Comparison of ENCODE assay signal across 1 cellular context in the genomic region with DNA sequence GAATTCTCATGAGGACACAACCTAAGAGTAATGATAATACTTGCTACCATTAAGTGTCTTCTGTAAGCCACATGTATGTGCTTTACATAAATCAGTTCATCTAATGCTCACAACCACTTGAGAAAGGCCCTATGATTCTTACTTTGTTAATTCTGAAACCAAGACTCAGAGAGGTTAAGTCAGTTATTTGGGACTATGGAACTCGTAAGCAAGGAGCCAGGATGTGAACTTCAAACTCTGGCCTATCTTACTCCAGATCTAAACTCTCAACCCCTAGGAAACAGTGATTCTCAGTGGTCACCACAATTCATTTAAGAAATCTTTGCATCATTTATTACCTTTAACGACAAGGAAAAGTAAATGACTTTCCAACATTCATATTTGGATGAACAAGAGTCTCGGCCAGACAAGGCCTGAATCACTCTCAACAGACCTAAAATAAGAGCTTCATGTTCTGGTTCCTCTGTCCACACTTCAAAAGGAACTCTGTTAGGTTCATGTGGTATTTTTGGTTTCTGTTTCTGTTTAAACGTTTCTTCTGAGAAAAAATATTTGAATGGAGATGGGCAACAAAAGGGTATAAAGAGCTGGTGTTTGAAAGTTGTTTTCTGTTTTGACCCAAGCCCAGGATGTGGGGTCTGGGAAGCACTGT.
TF ChIP-seq lines count a peak whose summit lies in the region.

No MANE protein-coding gene starts in this region.

TF ChIP-seq in GM12878, 131 proteins besides CTCF, POLR2A, EP300 and RAD21 (continues in another document):
- TF ChIP-seq, protein P1, sequence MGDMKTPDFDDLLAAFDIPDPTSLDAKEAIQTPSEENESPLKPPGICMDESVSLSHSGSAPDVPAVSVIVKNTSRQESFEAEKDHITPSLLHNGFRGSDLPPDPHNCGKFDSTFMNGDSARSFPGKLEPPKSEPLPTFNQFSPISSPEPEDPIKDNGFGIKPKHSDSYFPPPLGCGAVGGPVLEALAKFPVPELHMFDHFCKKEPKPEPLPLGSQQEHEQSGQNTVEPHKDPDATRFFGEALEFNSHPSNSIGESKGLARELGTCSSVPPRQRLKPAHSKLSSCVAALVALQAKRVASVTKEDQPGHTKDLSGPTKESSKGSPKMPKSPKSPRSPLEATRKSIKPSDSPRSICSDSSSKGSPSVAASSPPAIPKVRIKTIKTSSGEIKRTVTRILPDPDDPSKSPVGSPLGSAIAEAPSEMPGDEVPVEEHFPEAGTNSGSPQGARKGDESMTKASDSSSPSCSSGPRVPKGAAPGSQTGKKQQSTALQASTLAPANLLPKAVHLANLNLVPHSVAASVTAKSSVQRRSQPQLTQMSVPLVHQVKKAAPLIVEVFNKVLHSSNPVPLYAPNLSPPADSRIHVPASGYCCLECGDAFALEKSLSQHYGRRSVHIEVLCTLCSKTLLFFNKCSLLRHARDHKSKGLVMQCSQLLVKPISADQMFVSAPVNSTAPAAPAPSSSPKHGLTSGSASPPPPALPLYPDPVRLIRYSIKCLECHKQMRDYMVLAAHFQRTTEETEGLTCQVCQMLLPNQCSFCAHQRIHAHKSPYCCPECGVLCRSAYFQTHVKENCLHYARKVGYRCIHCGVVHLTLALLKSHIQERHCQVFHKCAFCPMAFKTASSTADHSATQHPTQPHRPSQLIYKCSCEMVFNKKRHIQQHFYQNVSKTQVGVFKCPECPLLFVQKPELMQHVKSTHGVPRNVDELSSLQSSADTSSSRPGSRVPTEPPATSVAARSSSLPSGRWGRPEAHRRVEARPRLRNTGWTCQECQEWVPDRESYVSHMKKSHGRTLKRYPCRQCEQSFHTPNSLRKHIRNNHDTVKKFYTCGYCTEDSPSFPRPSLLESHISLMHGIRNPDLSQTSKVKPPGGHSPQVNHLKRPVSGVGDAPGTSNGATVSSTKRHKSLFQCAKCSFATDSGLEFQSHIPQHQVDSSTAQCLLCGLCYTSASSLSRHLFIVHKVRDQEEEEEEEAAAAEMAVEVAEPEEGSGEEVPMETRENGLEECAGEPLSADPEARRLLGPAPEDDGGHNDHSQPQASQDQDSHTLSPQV (IDR thresholded peaks at IDR 0.05) = no peak
- TF ChIP-seq, protein P2, sequence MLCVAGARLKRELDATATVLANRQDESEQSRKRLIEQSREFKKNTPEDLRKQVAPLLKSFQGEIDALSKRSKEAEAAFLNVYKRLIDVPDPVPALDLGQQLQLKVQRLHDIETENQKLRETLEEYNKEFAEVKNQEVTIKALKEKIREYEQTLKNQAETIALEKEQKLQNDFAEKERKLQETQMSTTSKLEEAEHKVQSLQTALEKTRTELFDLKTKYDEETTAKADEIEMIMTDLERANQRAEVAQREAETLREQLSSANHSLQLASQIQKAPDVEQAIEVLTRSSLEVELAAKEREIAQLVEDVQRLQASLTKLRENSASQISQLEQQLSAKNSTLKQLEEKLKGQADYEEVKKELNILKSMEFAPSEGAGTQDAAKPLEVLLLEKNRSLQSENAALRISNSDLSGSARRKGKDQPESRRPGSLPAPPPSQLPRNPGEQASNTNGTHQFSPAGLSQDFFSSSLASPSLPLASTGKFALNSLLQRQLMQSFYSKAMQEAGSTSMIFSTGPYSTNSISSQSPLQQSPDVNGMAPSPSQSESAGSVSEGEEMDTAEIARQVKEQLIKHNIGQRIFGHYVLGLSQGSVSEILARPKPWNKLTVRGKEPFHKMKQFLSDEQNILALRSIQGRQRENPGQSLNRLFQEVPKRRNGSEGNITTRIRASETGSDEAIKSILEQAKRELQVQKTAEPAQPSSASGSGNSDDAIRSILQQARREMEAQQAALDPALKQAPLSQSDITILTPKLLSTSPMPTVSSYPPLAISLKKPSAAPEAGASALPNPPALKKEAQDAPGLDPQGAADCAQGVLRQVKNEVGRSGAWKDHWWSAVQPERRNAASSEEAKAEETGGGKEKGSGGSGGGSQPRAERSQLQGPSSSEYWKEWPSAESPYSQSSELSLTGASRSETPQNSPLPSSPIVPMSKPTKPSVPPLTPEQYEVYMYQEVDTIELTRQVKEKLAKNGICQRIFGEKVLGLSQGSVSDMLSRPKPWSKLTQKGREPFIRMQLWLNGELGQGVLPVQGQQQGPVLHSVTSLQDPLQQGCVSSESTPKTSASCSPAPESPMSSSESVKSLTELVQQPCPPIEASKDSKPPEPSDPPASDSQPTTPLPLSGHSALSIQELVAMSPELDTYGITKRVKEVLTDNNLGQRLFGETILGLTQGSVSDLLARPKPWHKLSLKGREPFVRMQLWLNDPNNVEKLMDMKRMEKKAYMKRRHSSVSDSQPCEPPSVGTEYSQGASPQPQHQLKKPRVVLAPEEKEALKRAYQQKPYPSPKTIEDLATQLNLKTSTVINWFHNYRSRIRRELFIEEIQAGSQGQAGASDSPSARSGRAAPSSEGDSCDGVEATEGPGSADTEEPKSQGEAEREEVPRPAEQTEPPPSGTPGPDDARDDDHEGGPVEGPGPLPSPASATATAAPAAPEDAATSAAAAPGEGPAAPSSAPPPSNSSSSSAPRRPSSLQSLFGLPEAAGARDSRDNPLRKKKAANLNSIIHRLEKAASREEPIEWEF (IDR thresholded peaks at IDR 0.05; ENCODE audit: insufficient replicate concordance, low read depth, low read length) = no peak
- TF ChIP-seq, protein P3, sequence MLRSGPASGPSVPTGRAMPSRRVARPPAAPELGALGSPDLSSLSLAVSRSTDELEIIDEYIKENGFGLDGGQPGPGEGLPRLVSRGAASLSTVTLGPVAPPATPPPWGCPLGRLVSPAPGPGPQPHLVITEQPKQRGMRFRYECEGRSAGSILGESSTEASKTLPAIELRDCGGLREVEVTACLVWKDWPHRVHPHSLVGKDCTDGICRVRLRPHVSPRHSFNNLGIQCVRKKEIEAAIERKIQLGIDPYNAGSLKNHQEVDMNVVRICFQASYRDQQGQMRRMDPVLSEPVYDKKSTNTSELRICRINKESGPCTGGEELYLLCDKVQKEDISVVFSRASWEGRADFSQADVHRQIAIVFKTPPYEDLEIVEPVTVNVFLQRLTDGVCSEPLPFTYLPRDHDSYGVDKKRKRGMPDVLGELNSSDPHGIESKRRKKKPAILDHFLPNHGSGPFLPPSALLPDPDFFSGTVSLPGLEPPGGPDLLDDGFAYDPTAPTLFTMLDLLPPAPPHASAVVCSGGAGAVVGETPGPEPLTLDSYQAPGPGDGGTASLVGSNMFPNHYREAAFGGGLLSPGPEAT (IDR thresholded peaks at IDR 0.05; ENCODE audit: low read depth) = 0 out of 2 replicates have a peak, but pooled peaks have one; percentile 27
- TF ChIP-seq, protein P4, sequence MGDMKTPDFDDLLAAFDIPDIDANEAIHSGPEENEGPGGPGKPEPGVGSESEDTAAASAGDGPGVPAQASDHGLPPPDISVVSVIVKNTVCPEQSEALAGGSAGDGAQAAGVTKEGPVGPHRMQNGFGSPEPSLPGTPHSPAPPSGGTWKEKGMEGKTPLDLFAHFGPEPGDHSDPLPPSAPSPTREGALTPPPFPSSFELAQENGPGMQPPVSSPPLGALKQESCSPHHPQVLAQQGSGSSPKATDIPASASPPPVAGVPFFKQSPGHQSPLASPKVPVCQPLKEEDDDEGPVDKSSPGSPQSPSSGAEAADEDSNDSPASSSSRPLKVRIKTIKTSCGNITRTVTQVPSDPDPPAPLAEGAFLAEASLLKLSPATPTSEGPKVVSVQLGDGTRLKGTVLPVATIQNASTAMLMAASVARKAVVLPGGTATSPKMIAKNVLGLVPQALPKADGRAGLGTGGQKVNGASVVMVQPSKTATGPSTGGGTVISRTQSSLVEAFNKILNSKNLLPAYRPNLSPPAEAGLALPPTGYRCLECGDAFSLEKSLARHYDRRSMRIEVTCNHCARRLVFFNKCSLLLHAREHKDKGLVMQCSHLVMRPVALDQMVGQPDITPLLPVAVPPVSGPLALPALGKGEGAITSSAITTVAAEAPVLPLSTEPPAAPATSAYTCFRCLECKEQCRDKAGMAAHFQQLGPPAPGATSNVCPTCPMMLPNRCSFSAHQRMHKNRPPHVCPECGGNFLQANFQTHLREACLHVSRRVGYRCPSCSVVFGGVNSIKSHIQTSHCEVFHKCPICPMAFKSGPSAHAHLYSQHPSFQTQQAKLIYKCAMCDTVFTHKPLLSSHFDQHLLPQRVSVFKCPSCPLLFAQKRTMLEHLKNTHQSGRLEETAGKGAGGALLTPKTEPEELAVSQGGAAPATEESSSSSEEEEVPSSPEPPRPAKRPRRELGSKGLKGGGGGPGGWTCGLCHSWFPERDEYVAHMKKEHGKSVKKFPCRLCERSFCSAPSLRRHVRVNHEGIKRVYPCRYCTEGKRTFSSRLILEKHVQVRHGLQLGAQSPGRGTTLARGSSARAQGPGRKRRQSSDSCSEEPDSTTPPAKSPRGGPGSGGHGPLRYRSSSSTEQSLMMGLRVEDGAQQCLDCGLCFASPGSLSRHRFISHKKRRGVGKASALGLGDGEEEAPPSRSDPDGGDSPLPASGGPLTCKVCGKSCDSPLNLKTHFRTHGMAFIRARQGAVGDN (IDR thresholded peaks at IDR 0.05) = peak; percentile 91
- TF ChIP-seq CREB1 (IDR thresholded peaks at IDR 0.05; ENCODE audit: low read depth) (0 out of 2 replicates have a peak, but pooled peaks have one; percentile 26), CEBPB (IDR thresholded peaks at IDR 0.05; ENCODE audit: borderline replicate concordance in 1 of 2, low read depth in 2 of 2, low read length in 2 of 2) (peak in 1 of 2 experiments; percentile 64; a peak in 1 of 4 replicates), NFIC (IDR thresholded peaks at IDR 0.05; ENCODE audit: low read depth, low read length) (peak; percentile 75; the same call in 1 of the 2 replicates), HCFC1 (IDR thresholded peaks at IDR 0.05; ENCODE audit: low read length) (no peak), TCF7 (IDR thresholded peaks at IDR 0.05; ENCODE audit: borderline replicate concordance) (peak; percentile 71), IKZF2 (IDR thresholded peaks at IDR 0.05) (peak; percentile 49 to 60; a peak in 3 of 4 replicates), IKZF1 (conservative IDR thresholded peaks at IDR 0.05) (peak; percentile 40; the same call in 1 of the 2 replicates), ZNF24 (IDR thresholded peaks at IDR 0.05) (0 out of 2 replicates have a peak, but pooled peaks have one; percentile 50), CBFB (IDR thresholded peaks at IDR 0.05; ENCODE audit: low read depth) (0 out of 2 replicates have a peak, but pooled peaks have one; percentile 28), SPI1 (IDR thresholded peaks at IDR 0.05; ENCODE audit: borderline replicate concordance, insufficient read depth, low read depth, low read length) (0 out of 2 replicates have a peak, but pooled peaks have one; percentile 3), JUNB (IDR thresholded peaks at IDR 0.05) (peak; percentile 44), BMI1 (IDR thresholded peaks at IDR 0.05; ENCODE audit: borderline replicate concordance) (no peak), MTA2 (IDR thresholded peaks at IDR 0.05; ENCODE audit: low read depth) (0 out of 2 replicates have a peak, but pooled peaks have one; percentile 36), TCF3 (IDR thresholded peaks at IDR 0.05; ENCODE audit: borderline replicate concordance, insufficient read depth, low read depth, low read length) (no peak), MTA3 (IDR thresholded peaks at IDR 0.05; ENCODE audit: borderline replicate concordance, low read length) (peak; percentile 81; the same call in 1 of the 2 replicates), RUNX3 (IDR thresholded peaks at IDR 0.05; ENCODE audit: low read length) (peak; percentile 76), ETV6 (conservative IDR thresholded peaks at IDR 0.05 in 1 of 2, IDR thresholded peaks at IDR 0.05 in 1 of 2; ENCODE audit: borderline replicate concordance in 1 of 2, low read depth in 1 of 2) (peak in 1 of 2 experiments; percentile 24; a peak in 1 of 4 replicates), DPF2 (IDR thresholded peaks at IDR 0.05) (0 out of 2 replicates have a peak, but pooled peaks have one; percentile 45), MEF2B (IDR thresholded peaks at IDR 0.05; ENCODE audit: partially characterized antibody, poor library complexity, severe bottlenecking) (peak; percentile 20), FOXM1 (IDR thresholded peaks at IDR 0.05; ENCODE audit: low read depth, low read length) (peak; percentile 66; the same call in 1 of the 2 replicates), PML (IDR thresholded peaks at IDR 0.05; ENCODE audit: low read length) (no peak), RCOR1 (conservative IDR thresholded peaks at IDR 0.05; ENCODE audit: low read depth, low read length) (no peak), CBX5 (IDR thresholded peaks at IDR 0.05; ENCODE audit: low read depth) (0 out of 2 replicates have a peak, but pooled peaks have one; percentile 26), EED (IDR thresholded peaks at IDR 0.05; ENCODE audit: low read depth) (peak; percentile 56), CHD2 (IDR thresholded peaks at IDR 0.05; ENCODE audit: borderline replicate concordance, low read depth, low read length) (no peak)
- TF ChIP-seq, protein P5, sequence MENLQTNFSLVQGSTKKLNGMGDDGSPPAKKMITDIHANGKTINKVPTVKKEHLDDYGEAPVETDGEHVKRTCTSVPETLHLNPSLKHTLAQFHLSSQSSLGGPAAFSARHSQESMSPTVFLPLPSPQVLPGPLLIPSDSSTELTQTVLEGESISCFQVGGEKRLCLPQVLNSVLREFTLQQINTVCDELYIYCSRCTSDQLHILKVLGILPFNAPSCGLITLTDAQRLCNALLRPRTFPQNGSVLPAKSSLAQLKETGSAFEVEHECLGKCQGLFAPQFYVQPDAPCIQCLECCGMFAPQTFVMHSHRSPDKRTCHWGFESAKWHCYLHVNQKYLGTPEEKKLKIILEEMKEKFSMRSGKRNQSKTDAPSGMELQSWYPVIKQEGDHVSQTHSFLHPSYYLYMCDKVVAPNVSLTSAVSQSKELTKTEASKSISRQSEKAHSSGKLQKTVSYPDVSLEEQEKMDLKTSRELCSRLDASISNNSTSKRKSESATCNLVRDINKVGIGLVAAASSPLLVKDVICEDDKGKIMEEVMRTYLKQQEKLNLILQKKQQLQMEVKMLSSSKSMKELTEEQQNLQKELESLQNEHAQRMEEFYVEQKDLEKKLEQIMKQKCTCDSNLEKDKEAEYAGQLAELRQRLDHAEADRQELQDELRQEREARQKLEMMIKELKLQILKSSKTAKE (IDR thresholded peaks at IDR 0.05; ENCODE audit: low read depth, poor library complexity, severe bottlenecking) = peak; percentile 49
- TF ChIP-seq, protein P6, sequence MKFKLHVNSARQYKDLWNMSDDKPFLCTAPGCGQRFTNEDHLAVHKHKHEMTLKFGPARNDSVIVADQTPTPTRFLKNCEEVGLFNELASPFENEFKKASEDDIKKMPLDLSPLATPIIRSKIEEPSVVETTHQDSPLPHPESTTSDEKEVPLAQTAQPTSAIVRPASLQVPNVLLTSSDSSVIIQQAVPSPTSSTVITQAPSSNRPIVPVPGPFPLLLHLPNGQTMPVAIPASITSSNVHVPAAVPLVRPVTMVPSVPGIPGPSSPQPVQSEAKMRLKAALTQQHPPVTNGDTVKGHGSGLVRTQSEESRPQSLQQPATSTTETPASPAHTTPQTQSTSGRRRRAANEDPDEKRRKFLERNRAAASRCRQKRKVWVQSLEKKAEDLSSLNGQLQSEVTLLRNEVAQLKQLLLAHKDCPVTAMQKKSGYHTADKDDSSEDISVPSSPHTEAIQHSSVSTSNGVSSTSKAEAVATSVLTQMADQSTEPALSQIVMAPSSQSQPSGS (IDR thresholded peaks at IDR 0.05; ENCODE audit: low read length) = peak; percentile 24; the same call in 1 of the 2 replicates
- TF ChIP-seq, protein P7, sequence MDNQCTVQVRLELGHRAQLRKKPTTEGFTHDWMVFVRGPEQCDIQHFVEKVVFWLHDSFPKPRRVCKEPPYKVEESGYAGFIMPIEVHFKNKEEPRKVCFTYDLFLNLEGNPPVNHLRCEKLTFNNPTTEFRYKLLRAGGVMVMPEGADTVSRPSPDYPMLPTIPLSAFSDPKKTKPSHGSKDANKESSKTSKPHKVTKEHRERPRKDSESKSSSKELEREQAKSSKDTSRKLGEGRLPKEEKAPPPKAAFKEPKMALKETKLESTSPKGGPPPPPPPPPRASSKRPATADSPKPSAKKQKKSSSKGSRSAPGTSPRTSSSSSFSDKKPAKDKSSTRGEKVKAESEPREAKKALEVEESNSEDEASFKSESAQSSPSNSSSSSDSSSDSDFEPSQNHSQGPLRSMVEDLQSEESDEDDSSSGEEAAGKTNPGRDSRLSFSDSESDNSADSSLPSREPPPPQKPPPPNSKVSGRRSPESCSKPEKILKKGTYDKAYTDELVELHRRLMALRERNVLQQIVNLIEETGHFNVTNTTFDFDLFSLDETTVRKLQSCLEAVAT (IDR thresholded peaks at IDR 0.05) = peak; percentile 36; the same call in 1 of the 2 replicates
